Comparison of ENCODE assay signal across 19 cellular contexts in the genomic region with DNA sequence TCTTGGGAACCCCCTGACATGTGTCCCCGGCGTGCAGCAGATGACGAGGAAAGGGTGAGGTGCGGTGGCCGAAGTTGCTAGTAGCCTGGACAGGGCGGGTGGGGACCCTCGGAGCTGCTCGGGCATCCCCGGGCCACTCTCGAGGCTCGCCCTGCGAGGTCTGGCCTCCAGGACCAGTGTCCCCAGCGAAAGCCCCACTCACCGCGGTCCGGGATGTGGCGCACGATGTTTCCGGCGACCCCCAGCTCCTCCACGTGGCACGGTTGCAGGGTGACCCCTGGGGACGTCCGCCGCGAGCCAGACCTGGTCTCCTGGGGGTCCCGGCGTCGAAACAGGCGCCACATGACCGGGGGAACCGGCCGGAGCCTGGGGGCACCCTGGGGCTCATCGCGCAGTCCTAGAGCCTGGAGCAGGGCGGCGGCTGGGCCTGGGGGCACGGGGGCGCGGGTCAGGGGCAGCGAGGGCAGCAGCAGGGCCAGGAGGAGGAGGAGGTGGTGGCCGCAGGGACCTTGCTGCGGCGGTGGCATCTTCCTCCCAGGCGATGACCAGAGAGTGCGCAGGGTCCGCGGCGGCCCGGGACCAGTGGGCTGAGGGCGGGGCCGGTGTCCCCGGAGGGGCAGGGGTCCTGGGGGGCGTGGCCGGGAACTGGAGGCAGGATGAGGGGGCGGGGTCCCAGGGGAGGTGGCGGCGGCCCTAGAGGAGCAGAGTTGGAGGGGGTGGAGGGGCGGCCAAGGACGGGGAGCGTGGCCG. TPM values are rescaled to one million over a fixed set of nuclear protein-coding genes. Genes with fewer than 3 reads are reported as not detected.
"Had no signal": no experiment of that assay in that cellular context is flagged by ENCODE, and none has a peak within 500 bp of the region (broad histone marks: within the 10 kb centered on the region; RNA-seq: fewer than 3 reads in every experiment).

No MANE protein-coding gene starts in this region.

- H3K9me3 Mint-ChIP-seq: activated B cell treated with CpG ODN at 0.5 μM for 24 hours; activated CD8-positive, alpha-beta T cell treated with anti-CD3 and anti-CD28 coated beads for 36 hours; activated naive CD4-positive, alpha-beta T cell treated with anti-CD3 and anti-CD28 coated beads, Interleukin-2, amount 50 U/mL, for 72 hours; activated T-cell treated with anti-CD3 and anti-CD28 coated beads, Interleukin-2, amount 50 U/mL, for 4 hours; naive B cell; neural progenitor cell had no signal

- H2AFZ ChIP-seq: neural progenitor cell had no signal

- H3K27ac Mint-ChIP-seq: activated B cell treated with CpG ODN at 0.5 μM for 24 hours; activated CD8-positive, alpha-beta T cell treated with anti-CD3 and anti-CD28 coated beads for 36 hours; neural progenitor cell had no signal

- ATAC-seq: activated CD8-positive, alpha-beta T cell treated with anti-CD3 and anti-CD28 coated beads for 36 hours; activated naive CD4-positive, alpha-beta T cell treated with anti-CD3 and anti-CD28 coated beads, Interleukin-2, amount 50 U/mL, for 72 hours; activated T-cell treated with anti-CD3 and anti-CD28 coated beads, Interleukin-2, amount 50 U/mL, for 4 hours; pancreas had no signal

- H3K9me3 ChIP-seq: pancreas, transverse colon, vagina had no signal

- H3K36me3 ChIP-seq: neural progenitor cell had no signal

- H3K4me1 ChIP-seq: neural progenitor cell, pancreas had no signal

- DNase-seq: activated B cell treated with CpG ODN at 0.5 μM for 24 hours; activated CD4-positive, alpha-beta T cell treated with anti-CD3 and anti-CD28 coated beads for 48 hours; activated CD8-positive, alpha-beta T cell treated with anti-CD3 and anti-CD28 coated beads for 36 hours; activated effector memory CD4-positive, alpha-beta T cell treated with anti-CD3 and anti-CD28 coated beads, Interleukin-2, amount 50 U/mL, for 16 hours; activated T-cell treated with anti-CD3 and anti-CD28 coated beads, Interleukin-2, amount 50 U/mL, for 4 hours; foreskin fibroblast; hippocampal formation; naive B cell; stimulated activated CD4-positive, alpha-beta T cell treated with anti-CD3 and anti-CD28 coated beads, Interleukin-15, amount 100 ng/mL, for 24 hours; stimulated activated CD4-positive, alpha-beta T cell treated with anti-CD3 and anti-CD28 coated beads, Interleukin-4, amount 100 ng/mL, for 1 hour; stimulated activated naive CD4-positive, alpha-beta T cell; T-helper 2 cell; transverse colon had no signal

- H3K36me3 Mint-ChIP-seq: naive B cell had no signal

- H3K4me2 ChIP-seq: neural progenitor cell had no signal

- H3K4me3 Mint-ChIP-seq: activated CD8-positive, alpha-beta T cell treated with anti-CD3 and anti-CD28 coated beads for 36 hours; activated T-cell treated with anti-CD3 and anti-CD28 coated beads, Interleukin-2, amount 50 U/mL, for 4 hours; neural progenitor cell had no signal

- H3K9ac ChIP-seq: neural progenitor cell had no signal

- H3K27me3 ChIP-seq: neural progenitor cell, pancreas, vagina had no signal

- H3K27ac ChIP-seq: neural progenitor cell, pancreas, transverse colon, vagina had no signal

- H3K4me3 ChIP-seq: neural progenitor cell, pancreas, transverse colon had no signal

- FAIRE-seq: colon, pancreas had no signal

RNA-seq across cellular contexts. Expression of a gene that starts 26.0 kb away (rescaled TPM):
- total RNA-seq: activated B cell treated with CpG ODN at 0.5 μM for 24 hours, mononuclear cell, transverse colon had no signal
